In the genomic region with DNA sequence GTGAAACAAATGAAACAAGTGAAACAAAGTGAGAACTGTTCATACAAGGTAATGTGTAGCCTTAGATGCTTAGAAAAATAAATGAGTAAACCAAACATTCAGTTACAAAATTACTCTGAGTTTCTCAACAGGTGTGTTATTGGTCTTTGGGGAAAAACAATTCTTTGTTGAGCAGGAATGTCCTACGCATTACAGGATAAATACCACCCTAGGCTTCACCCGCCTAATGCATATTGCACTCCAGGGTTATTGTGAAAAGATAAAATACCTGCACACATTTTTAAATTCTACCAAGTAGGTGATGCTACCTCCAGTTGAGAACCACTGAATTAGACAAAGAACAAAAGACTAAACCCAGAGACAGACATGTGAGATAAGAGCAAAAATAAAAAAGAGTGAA, we compare ENCODE assay signal across 38 cellular contexts.
"Had no signal": no experiment of that assay in that cellular context is flagged by ENCODE, and none has a peak within 500 bp of the region (broad histone marks: within the 10 kb centered on the region; RNA-seq: fewer than 3 reads in every experiment).

No MANE protein-coding gene starts in this region.

- H3K27ac Mint-ChIP-seq: activated naive CD4-positive, alpha-beta T cell treated with anti-CD3 and anti-CD28 coated beads for 36 hours; activated naive CD4-positive, alpha-beta T cell treated with anti-CD3 and anti-CD28 coated beads, Interleukin-2, amount 10 ng/mL, durations not matched to agents 7 days and 5 days; activated naive CD4-positive, alpha-beta T cell treated with anti-CD3 and anti-CD28 coated beads, Interleukin-2, amount 50 U/mL, for 24 hours; activated naive CD4-positive, alpha-beta T cell treated with anti-CD3 and anti-CD28 coated beads, Interleukin-2, amount 50 U/mL, for 72 hours; activated naive CD8-positive, alpha-beta T cell; activated naive CD8-positive, alpha-beta T cell treated with anti-CD3 and anti-CD28 coated beads for 36 hours; activated naive CD8-positive, alpha-beta T cell treated with anti-CD3 and anti-CD28 coated beads, Interleukin-2, amount 10 ng/mL, durations not matched to agents 7 days and 5 days; activated naive CD8-positive, alpha-beta T cell treated with anti-CD3 and anti-CD28 coated beads, Interleukin-2, amount 50 U/mL, for 24 hours; activated T-cell treated with anti-CD3 and anti-CD28 coated beads, Interleukin-2, amount 50 U/mL, for 24 hours; activated T-cell treated with anti-CD3 and anti-CD28 coated beads, Interleukin-2, amount 50 U/mL, for 72 hours; activated T-helper 1 cell treated with anti-CD3 and anti-CD28 coated beads, Interleukin-12 subunit alpha, Interleukin-12 subunit beta, Interleukin-2, Interleukin-4 antibody, amounts not matched to agents 30 ng/mL and 10 ng/mL and 1 ng/mL, durations not matched to agents 14 hours and 24 hours and 36 hours; activated T-helper 17 cell treated with anti-CD3 and anti-CD28 coated beads, Interleukin-2, amount 50 U/mL, for 72 hours; activated T-helper 2 cell treated with anti-CD3 and anti-CD28 coated beads, Interferon-gamma antibody, Interleukin-2, Interleukin-4, amounts not matched to agents 10 μg/mL and 5 μg/mL and 100 μg/mL, durations not matched to agents 14 hours and 24 hours and 36 hours; brain had no signal

- H3K27me3 ChIP-seq: adrenal gland, ascending aorta, body of pancreas, brain microvascular endothelial cell, breast epithelium, cardiac muscle cell had no signal

- H3K36me3 Mint-ChIP-seq: activated naive CD4-positive, alpha-beta T cell treated with anti-CD3 and anti-CD28 coated beads, Interleukin-2, amount 10 ng/mL, durations not matched to agents 7 days and 5 days; activated naive CD4-positive, alpha-beta T cell treated with anti-CD3 and anti-CD28 coated beads, Interleukin-2, amount 50 U/mL, for 24 hours; activated naive CD4-positive, alpha-beta T cell treated with anti-CD3 and anti-CD28 coated beads, Interleukin-2, amount 50 U/mL, for 72 hours; activated naive CD8-positive, alpha-beta T cell; activated naive CD8-positive, alpha-beta T cell treated with anti-CD3 and anti-CD28 coated beads for 36 hours; activated naive CD8-positive, alpha-beta T cell treated with anti-CD3 and anti-CD28 coated beads, Interleukin-2, amount 10 ng/mL, durations not matched to agents 7 days and 5 days; brain had no signal

- H3K36me3 ChIP-seq: adrenal gland, ascending aorta, brain microvascular endothelial cell, breast epithelium, cardiac muscle cell had no signal

- H3K4me1 ChIP-seq: adrenal gland, ascending aorta, body of pancreas, breast epithelium had no signal

- H3K27ac ChIP-seq: adrenal gland, ascending aorta, body of pancreas, brain microvascular endothelial cell, breast epithelium, cardiac muscle cell had no signal

- H3K4me3 Mint-ChIP-seq: activated naive CD4-positive, alpha-beta T cell treated with anti-CD3 and anti-CD28 coated beads for 36 hours; activated naive CD4-positive, alpha-beta T cell treated with anti-CD3 and anti-CD28 coated beads, Interleukin-2, amount 10 ng/mL, durations not matched to agents 7 days and 5 days; activated naive CD4-positive, alpha-beta T cell treated with anti-CD3 and anti-CD28 coated beads, Interleukin-2, amount 50 U/mL, for 24 hours; activated naive CD8-positive, alpha-beta T cell; activated naive CD8-positive, alpha-beta T cell treated with anti-CD3 and anti-CD28 coated beads for 36 hours; activated naive CD8-positive, alpha-beta T cell treated with anti-CD3 and anti-CD28 coated beads, Interleukin-2, amount 10 ng/mL, durations not matched to agents 7 days and 5 days; activated naive CD8-positive, alpha-beta T cell treated with anti-CD3 and anti-CD28 coated beads, Interleukin-2, amount 50 U/mL, for 24 hours; activated T-cell treated with anti-CD3 and anti-CD28 coated beads, Interleukin-2, amount 50 U/mL, for 24 hours; activated T-cell treated with anti-CD3 and anti-CD28 coated beads, Interleukin-2, amount 50 U/mL, for 4 hours; activated T-cell treated with anti-CD3 and anti-CD28 coated beads, Interleukin-2, amount 50 U/mL, for 72 hours; activated T-helper 1 cell treated with anti-CD3 and anti-CD28 coated beads, Interleukin-12 subunit alpha, Interleukin-12 subunit beta, Interleukin-2, Interleukin-4 antibody, amounts not matched to agents 30 ng/mL and 10 ng/mL and 1 ng/mL, durations not matched to agents 14 hours and 24 hours and 36 hours; activated T-helper 17 cell treated with anti-CD3 and anti-CD28 coated beads, Interleukin-2, amount 50 U/mL, for 72 hours; brain; central memory CD8-positive, alpha-beta T cell had no signal

- H3K9me3 ChIP-seq: adrenal gland, ascending aorta, body of pancreas, breast epithelium had no signal

- H3K9me3 Mint-ChIP-seq: activated naive CD4-positive, alpha-beta T cell treated with anti-CD3 and anti-CD28 coated beads for 36 hours; activated naive CD4-positive, alpha-beta T cell treated with anti-CD3 and anti-CD28 coated beads, Interleukin-2, amount 10 ng/mL, durations not matched to agents 7 days and 5 days; activated naive CD4-positive, alpha-beta T cell treated with anti-CD3 and anti-CD28 coated beads, Interleukin-2, amount 50 U/mL, for 24 hours; activated naive CD4-positive, alpha-beta T cell treated with anti-CD3 and anti-CD28 coated beads, Interleukin-2, amount 50 U/mL, for 72 hours; activated naive CD8-positive, alpha-beta T cell treated with anti-CD3 and anti-CD28 coated beads for 36 hours; activated naive CD8-positive, alpha-beta T cell treated with anti-CD3 and anti-CD28 coated beads, Interleukin-2, amount 10 ng/mL, durations not matched to agents 7 days and 5 days; activated naive CD8-positive, alpha-beta T cell treated with anti-CD3 and anti-CD28 coated beads, Interleukin-2, amount 50 U/mL, for 24 hours; activated T-cell treated with anti-CD3 and anti-CD28 coated beads, Interleukin-2, amount 50 U/mL, for 24 hours; activated T-cell treated with anti-CD3 and anti-CD28 coated beads, Interleukin-2, amount 50 U/mL, for 4 hours; activated T-cell treated with anti-CD3 and anti-CD28 coated beads, Interleukin-2, amount 50 U/mL, for 72 hours; activated T-helper 1 cell treated with anti-CD3 and anti-CD28 coated beads, Interleukin-12 subunit alpha, Interleukin-12 subunit beta, Interleukin-2, Interleukin-4 antibody, amounts not matched to agents 30 ng/mL and 10 ng/mL and 1 ng/mL, durations not matched to agents 14 hours and 24 hours and 36 hours; activated T-helper 17 cell treated with anti-CD3 and anti-CD28 coated beads, Interleukin-2, amount 50 U/mL, for 72 hours; activated T-helper 2 cell treated with anti-CD3 and anti-CD28 coated beads, Interferon-gamma antibody, Interleukin-2, Interleukin-4, amounts not matched to agents 10 μg/mL and 5 μg/mL and 100 μg/mL, durations not matched to agents 14 hours and 24 hours and 36 hours; brain; central memory CD8-positive, alpha-beta T cell had no signal

- DNase-seq: activated effector memory CD4-positive, alpha-beta T cell treated with anti-CD3 and anti-CD28 coated beads, Interleukin-2, amount 50 U/mL, for 16 hours; activated effector memory CD4-positive, alpha-beta T cell treated with Interleukin-2 at 50 U/mL for 16 hours; activated gamma-delta T cell; activated gamma-delta T cell treated with Interleukin-2 at 50 U/mL for 16 hours; activated naive CD4-positive, alpha-beta T cell; activated naive CD4-positive, alpha-beta T cell treated with anti-CD3 and anti-CD28 coated beads for 36 hours; activated naive CD4-positive, alpha-beta T cell treated with anti-CD3 and anti-CD28 coated beads, Interleukin-2, amount 10 ng/mL, durations not matched to agents 7 days and 5 days; activated naive CD4-positive, alpha-beta T cell treated with anti-CD3 and anti-CD28 coated beads, Interleukin-2, amount 50 U/mL, for 16 hours; activated naive CD4-positive, alpha-beta T cell treated with Interleukin-2 at 50 U/mL for 16 hours; activated naive CD8-positive, alpha-beta T cell treated with anti-CD3 and anti-CD28 coated beads for 36 hours; activated naive CD8-positive, alpha-beta T cell treated with anti-CD3 and anti-CD28 coated beads, Interleukin-2, amount 10 ng/mL, durations not matched to agents 7 days and 5 days; activated naive CD8-positive, alpha-beta T cell treated with anti-CD3 and anti-CD28 coated beads, Interleukin-2, amount 50 U/mL, for 24 hours; activated T-cell treated with anti-CD3 and anti-CD28 coated beads, Interleukin-2, amount 50 U/mL, for 1 hour; activated T-cell treated with anti-CD3 and anti-CD28 coated beads, Interleukin-2, amount 50 U/mL, for 24 hours; activated T-cell treated with anti-CD3 and anti-CD28 coated beads, Interleukin-2, amount 50 U/mL, for 4 hours; activated T-cell treated with anti-CD3 and anti-CD28 coated beads, Interleukin-2, amount 50 U/mL, for 48 hours; activated T-cell treated with anti-CD3 and anti-CD28 coated beads, Interleukin-2, amount 50 U/mL, for 72 hours; adrenal gland; amniotic stem cell; amygdala; anterior cingulate cortex; aorta; body of pancreas; brain microvascular endothelial cell; caudate nucleus; central memory CD4-positive, alpha-beta T cell; cerebellar nuclear complex had no signal

- H3K27me3 Mint-ChIP-seq: activated naive CD4-positive, alpha-beta T cell treated with anti-CD3 and anti-CD28 coated beads, Interleukin-2, amount 10 ng/mL, durations not matched to agents 7 days and 5 days; activated naive CD8-positive, alpha-beta T cell treated with anti-CD3 and anti-CD28 coated beads for 36 hours; activated naive CD8-positive, alpha-beta T cell treated with anti-CD3 and anti-CD28 coated beads, Interleukin-2, amount 50 U/mL, for 24 hours; activated T-cell treated with anti-CD3 and anti-CD28 coated beads, Interleukin-2, amount 50 U/mL, for 24 hours; central memory CD8-positive, alpha-beta T cell had no signal

- H3K4me1 Mint-ChIP-seq: activated naive CD4-positive, alpha-beta T cell treated with anti-CD3 and anti-CD28 coated beads, Interleukin-2, amount 10 ng/mL, durations not matched to agents 7 days and 5 days; activated naive CD4-positive, alpha-beta T cell treated with anti-CD3 and anti-CD28 coated beads, Interleukin-2, amount 50 U/mL, for 24 hours; activated naive CD8-positive, alpha-beta T cell treated with anti-CD3 and anti-CD28 coated beads for 36 hours; activated naive CD8-positive, alpha-beta T cell treated with anti-CD3 and anti-CD28 coated beads, Interleukin-2, amount 10 ng/mL, durations not matched to agents 7 days and 5 days; activated naive CD8-positive, alpha-beta T cell treated with anti-CD3 and anti-CD28 coated beads, Interleukin-2, amount 50 U/mL, for 24 hours; activated T-helper 17 cell treated with anti-CD3 and anti-CD28 coated beads, Interleukin-2, amount 50 U/mL, for 72 hours; central memory CD8-positive, alpha-beta T cell had no signal

- ATAC-seq: activated naive CD4-positive, alpha-beta T cell treated with anti-CD3 and anti-CD28 coated beads, Interleukin-2, amount 50 U/mL, for 72 hours; activated naive CD8-positive, alpha-beta T cell treated with anti-CD3 and anti-CD28 coated beads, Interleukin-2, amount 50 U/mL, for 24 hours; activated T-cell treated with anti-CD3 and anti-CD28 coated beads, Interleukin-2, amount 50 U/mL, for 4 hours; activated T-cell treated with anti-CD3 and anti-CD28 coated beads, Interleukin-2, amount 50 U/mL, for 72 hours; activated T-helper 17 cell treated with anti-CD3 and anti-CD28 coated beads, Interleukin-2, amount 50 U/mL, for 72 hours; body of pancreas had no signal

- H3K4me3 ChIP-seq: adrenal gland, ascending aorta, body of pancreas, breast epithelium, cardiac muscle cell had no signal
